29 cellular contexts compared by ENCODE assay signal in the genomic region with DNA sequence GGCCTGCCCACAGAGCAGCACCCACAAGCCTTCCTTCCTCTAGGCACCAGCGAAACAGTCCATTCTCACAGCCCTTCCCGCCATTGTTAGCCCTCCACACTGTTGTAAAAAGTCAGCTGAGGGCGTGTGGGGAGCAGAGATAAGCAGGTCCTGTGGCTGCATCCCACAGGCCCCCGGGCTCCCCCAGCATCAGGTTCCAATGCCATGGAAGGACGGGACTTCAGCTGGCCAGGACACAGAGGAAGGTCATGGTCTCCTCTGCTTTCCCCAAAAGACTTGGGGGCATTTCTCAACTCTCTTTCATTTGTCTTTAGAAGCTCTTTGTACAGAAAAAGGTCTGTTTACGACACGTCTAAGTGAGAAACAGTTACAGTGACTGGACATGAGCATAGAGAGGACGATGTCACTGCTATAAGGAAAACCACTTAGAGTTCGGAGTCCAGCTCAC.
"Had no signal": no experiment of that assay in that cellular context is flagged by ENCODE, and none has a peak within 500 bp of the region (broad histone marks: within the 10 kb centered on the region; RNA-seq: fewer than 3 reads in every experiment).

No MANE protein-coding gene starts in this region.

- ATAC-seq: activated CD8-positive, alpha-beta memory T cell treated with anti-CD3 and anti-CD28 coated beads, Interleukin-2, amount 10 ng/mL, durations not matched to agents 7 days and 5 days; activated naive CD8-positive, alpha-beta T cell treated with anti-CD3 and anti-CD28 coated beads, Interleukin-2, amount 50 U/mL, for 24 hours had no signal

- H3K27ac ChIP-seq: PC-9, WERI-Rb-1 had no signal

- H3K36me3 ChIP-seq: MG63, WERI-Rb-1 had no signal

- H3K9me3 ChIP-seq: MG63 had no signal

- H3K27me3 ChIP-seq: MG63 had no signal

- DNase-seq: activated CD4-positive, alpha-beta memory T cell treated with anti-CD3 and anti-CD28 coated beads, Interleukin-2, amount 10 ng/mL, durations not matched to agents 7 days and 5 days; activated CD4-positive, alpha-beta T cell treated with anti-CD3 and anti-CD28 coated beads for 1 hour; activated CD4-positive, alpha-beta T cell treated with anti-CD3 and anti-CD28 coated beads for 48 hours; activated CD4-positive, CD25-positive, alpha-beta regulatory T cell; activated CD8-positive, alpha-beta memory T cell treated with anti-CD3 and anti-CD28 coated beads for 24 hours; activated CD8-positive, alpha-beta memory T cell treated with anti-CD3 and anti-CD28 coated beads, Interleukin-2, amount 10 ng/mL, durations not matched to agents 7 days and 5 days; activated CD8-positive, alpha-beta memory T cell treated with anti-CD3 and anti-CD28 coated beads, Interleukin-2, amount 50 U/mL, for 48 hours; activated effector memory CD4-positive, alpha-beta T cell treated with Interleukin-2 at 50 U/mL for 16 hours; activated naive CD4-positive, alpha-beta T cell treated with anti-CD3 and anti-CD28 coated beads, Interleukin-2, amount 10 ng/mL, durations not matched to agents 7 days and 5 days; activated naive CD8-positive, alpha-beta T cell treated with anti-CD3 and anti-CD28 coated beads, Interleukin-2, amount 50 U/mL, for 24 hours; activated T-cell treated with anti-CD3 and anti-CD28 coated beads, Interleukin-2, amount 50 U/mL, for 48 hours; anterior cingulate cortex; caudate nucleus; Kasumi-1; KG1; MG63; NCI-H1048; NCI-H1105 treated with DMSO at 0.1 percent for 48 hours; NCI-H1436; NCI-H1694; NCI-H1930; NCI-H524 treated with DMSO at 0.1 percent for 48 hours; PC-9; Right ventricle myocardium superior; SW 1271; T-helper 1 cell; T-helper 2 cell; T-helper 9 cell; WERI-Rb-1 had no signal

- H3K4me3 ChIP-seq: MG63, PC-9 had no signal
